8 cellular contexts compared by ENCODE assay signal in genomic region chr19:45584332-45585157, GRCh38. TPM values are rescaled to one million over a fixed set of nuclear protein-coding genes. Genes with fewer than 3 reads are reported as not detected.
DNase-seq lines count a peak whose midpoint lies in the region; ATAC-seq, FAIRE-seq and TF ChIP-seq lines count a peak whose summit lies in the region.

Gene OPA3, minus strand, starts transcription at chr19:45584802. Its CDS starts 38 bp downstream, at chr19:45584764.

- peak within 1 kb of the TSS; percentile 100 for H3K27ac ChIP-seq in keratinocyte (ENCODE audit: control insufficient read depth, insufficient read depth, low read length)

- DNase-seq in AG20443 (ENCODE audit: low spot score) = peak; percentile 98
- peak; percentile 100 for DNase-seq in NCI-H510A (lab: John Stamatoyannopoulos, UW)
- DNase-seq in activated CD4-positive, alpha-beta T cell treated with anti-CD3 and anti-CD28 coated beads for 1 hour = peak; percentile 99
- peak; percentile 99 for DNase-seq in cerebellum (ENCODE audit: low spot score)
- DNase-seq in keratinocyte (ENCODE audit: low read depth, low spot score) = peak; percentile 95
- peak; percentile 96 for DNase-seq in stimulated activated CD4-positive, alpha-beta T cell treated with anti-CD3 and anti-CD28 coated beads, Interleukin-15, amount 100 ng/mL, for 1 hour (ENCODE audit: low read depth in 1 of 2, low spot score in 1 of 2)

- H3K27me3 ChIP-seq in keratinocyte (ENCODE audit: control insufficient read depth, extremely low read depth, insufficient read depth, low read length) = no peaks in the 10 kb centered on the region

- dilution Hi-C loops in keratinocyte (cut with MboI; ENCODE audit: extremely low pct_ligation_motif_present, low sequenced_read_pairs) = no loop called here

- TF ChIP-seq CTCF in keratinocyte (optimal IDR thresholded peaks at IDR 0.05 in 1 of 3, IDR thresholded peaks at IDR 0.05 in 1 of 3, conservative IDR thresholded peaks at IDR 0.05 in 1 of 3; ENCODE audit: extremely low read depth in 1 of 3, insufficient read depth in 2 of 3, low read length in 3 of 3) = no peak

- H4K20me1 ChIP-seq in keratinocyte (ENCODE audit: control insufficient read depth, extremely low read depth, insufficient read depth, low read length) = no peaks in the 10 kb centered on the region

- peak; percentile 87 for ATAC-seq in HG03432 (IDR thresholded peaks at IDR 0.05; ENCODE audit: unreplicated experiment)

- peak within 1 kb of the TSS; percentile 99 for H3K4me2 ChIP-seq in keratinocyte (ENCODE audit: control insufficient read depth, extremely low read depth, insufficient read depth, low read depth, low read length)

- peak; percentile 87 for TF ChIP-seq POLR2A in GM19099 (IDR thresholded peaks at IDR 0.05; ENCODE audit: extremely low read depth, insufficient read length, low read depth)

- peak within 1 kb of the TSS; percentile 92 for H2AFZ ChIP-seq in keratinocyte (ENCODE audit: control insufficient read depth, low read length)

- peaks cover 18% of the 10 kb centered on the region for H3K79me2 ChIP-seq in keratinocyte (ENCODE audit: control insufficient read depth, insufficient read depth, low read length)

- peak within 1 kb of the TSS; percentile 99 for H3K9ac ChIP-seq in keratinocyte (ENCODE audit: control insufficient read depth, extremely low read depth, insufficient read depth, low read length)

- peaks cover 0 to 5% of the 10 kb centered on the region in 2 experiments for H3K36me3 ChIP-seq in keratinocyte (ENCODE audit: control insufficient read depth in 2 of 2, extremely low read depth in 1 of 2, insufficient read depth in 2 of 2, low read length in 2 of 2)

- peak; percentile 93 for FAIRE-seq in keratinocyte (lab: Jason Lieb, UNC)

- peaks cover 4% of the 10 kb centered on the region for H3K4me1 ChIP-seq in keratinocyte (ENCODE audit: control insufficient read depth, extremely low read depth, insufficient read depth, low read length)

- H3K4me3 ChIP-seq in keratinocyte (ENCODE audit: control insufficient read depth in 2 of 3, extremely low read depth in 1 of 3, insufficient read depth in 2 of 3, low read depth in 1 of 3, low read length in 3 of 3) = peak within 1 kb of the TSS; percentile 83 to 99 (median 98)

- no peaks in the 10 kb centered on the region for H3K9me1 ChIP-seq in keratinocyte (ENCODE audit: control insufficient read depth, extremely low read depth, insufficient read depth, low read length)

- no peaks in the 10 kb centered on the region for H3K9me3 ChIP-seq in keratinocyte (ENCODE audit: control insufficient read depth, low read depth, low read length)

RNA-seq across cellular contexts. Expression of gene OPA3, which starts in this region (rescaled TPM):
- total RNA-seq in cerebellum = 2.4 TPM
- polyA plus RNA-seq in keratinocyte = 11.9 to 16.5 TPM (median 16.5 TPM) in 3 replicates
- polyA plus RNA-seq in keratinocyte (2011; ENCODE audit: low read depth) = 1.5 TPM
- polyA plus RNA-seq in keratinocyte (2011; cell fraction: cytosol; rRNA removed) = 17.6 and 18.3 TPM in 2 replicates
- 16.5 and 23.5 TPM in 2 replicates for polyA plus RNA-seq in keratinocyte (2011; cell fraction: nucleus; rRNA removed)
- polyA plus RNA-seq in keratinocyte (2012; ENCODE audit: low replicate concordance) = 5.5 and 11.4 TPM in 2 replicates
- polyA minus RNA-seq in keratinocyte = 14.4 to 24.5 TPM (median 20.5 TPM) in 3 replicates
- 9.2 TPM for polyA minus RNA-seq in keratinocyte (2011; cell fraction: cytosol; rRNA and poly(A)+ RNA removed)
- 5.6 and 10.1 TPM in 2 replicates for polyA minus RNA-seq in keratinocyte (2011; cell fraction: nucleus; rRNA and poly(A)+ RNA removed)

Comparison
In these comparisons a context has a peak if more than half of its experiments do, and no peak if none do; other contexts are left out.
1. Peak in every context shown above with its lines: DNase-seq, ATAC-seq, H3K4me3 ChIP-seq and H3K27ac ChIP-seq.